ENCODE assay signal across 9 cellular contexts in the genomic region with DNA sequence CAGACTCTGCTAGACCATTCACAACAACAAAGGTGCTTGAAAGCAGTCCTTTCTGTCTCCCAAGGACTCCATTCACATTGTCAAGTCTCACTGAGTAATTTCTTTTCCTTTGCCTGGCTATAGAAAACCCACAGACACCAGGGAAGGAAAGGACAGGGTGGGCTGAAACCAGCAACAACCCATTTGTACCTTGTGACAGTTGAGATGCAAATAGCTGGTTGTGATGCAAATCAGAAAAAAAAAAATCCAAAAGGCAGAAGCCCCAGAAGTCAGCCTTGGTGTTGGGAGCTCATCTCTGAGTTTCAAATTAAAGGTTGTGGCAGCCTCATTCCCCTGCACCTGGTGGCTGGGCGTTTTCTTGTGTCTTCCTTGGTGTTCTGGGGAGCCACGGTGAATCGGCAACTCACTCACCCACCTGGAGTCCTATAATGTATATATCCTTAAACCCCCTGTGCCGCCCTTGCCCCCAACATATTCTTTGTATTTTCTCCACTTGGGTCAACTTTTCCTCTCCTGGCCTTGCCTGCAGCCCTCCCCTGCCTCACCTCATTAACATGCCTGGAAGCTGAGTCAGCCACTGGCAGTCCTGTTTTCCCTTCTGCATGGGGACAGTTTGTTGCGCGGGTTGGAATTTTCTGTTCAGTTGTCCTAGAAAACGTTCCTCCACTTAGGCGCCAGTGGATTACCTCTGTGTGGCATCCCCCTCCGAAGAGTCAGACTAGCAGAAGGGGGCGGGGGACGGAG.
DNase-seq lines count a peak whose midpoint lies in the region; ATAC-seq, FAIRE-seq and TF ChIP-seq lines count a peak whose summit lies in the region.
"Had no signal": no experiment of that assay in that cellular context is flagged by ENCODE, and none has a peak within 500 bp of the region (broad histone marks: within the 10 kb centered on the region; RNA-seq: fewer than 3 reads in every experiment).

No MANE protein-coding gene starts in this region.

- POLR2A ChIA-PET in HepG2 (lab: Yijun Ruan, JAX), result no interaction called here
- POLR2A ChIA-PET in activated CD8-positive, alpha-beta T cell treated with anti-CD3 and anti-CD28 coated beads for 36 hours (lab: Charles Lee), result no interaction called here

- CTCF ChIA-PET in HepG2 (lab: Yijun Ruan, JAX; ENCODE audit: low intra/inter-chr PET ratio, low total read pairs), result no interaction called here
- CTCF ChIA-PET in activated CD8-positive, alpha-beta T cell treated with anti-CD3 and anti-CD28 coated beads for 36 hours (lab: Charles Lee), result interaction anchor here (1.2 to 2.5 kb wide), 3 partner anchors 52 to 307 kb away, joined by 3 to 7 read pairs (median 3); partner anchors contain the start of gene VSIR

- ATAC-seq in HepG2 (peak; percentile 60), HG02571 (IDR thresholded peaks at IDR 0.05; ENCODE audit: unreplicated experiment) (no peak)
- no peak for ATAC-seq in activated CD8-positive, alpha-beta T cell treated with anti-CD3 and anti-CD28 coated beads for 36 hours

- H3K4me1 Mint-ChIP-seq in activated CD8-positive, alpha-beta T cell treated with anti-CD3 and anti-CD28 coated beads for 36 hours (ENCODE audit: low read depth), result no peaks in the 10 kb centered on the region

- DNase-seq in LHCN-M2 (ENCODE audit: low read depth) (peak; percentile 38), choroid plexus epithelial cell (ENCODE audit: low read depth) (peak; percentile 39), HepG2 (ENCODE audit: low spot score) (peak; percentile 27), urothelium cell line (ENCODE audit: low spot score) (peak; percentile 89), DMS 273 (lab: John Stamatoyannopoulos, UW; ENCODE audit: unreplicated experiment) (no peak)
- no peak for DNase-seq in activated CD8-positive, alpha-beta T cell treated with anti-CD3 and anti-CD28 coated beads for 36 hours
- DNase-seq: KG1 had no signal

- in situ Hi-C loops in HepG2 (cut with HindIII; ENCODE audit: extremely low pct_ligation_motif_present, low pct_unique_long_range_greater_than_20kb), result no loop called here

- no peaks in the 10 kb centered on the region for H3K27me3 Mint-ChIP-seq in activated CD8-positive, alpha-beta T cell treated with anti-CD3 and anti-CD28 coated beads for 36 hours

- no peak overlapping the region for H2AFZ ChIP-seq in HepG2 (ENCODE audit: low read length)

- TF ChIP-seq CTCF in choroid plexus epithelial cell (conservative IDR thresholded peaks at IDR 0.05; ENCODE audit: low read depth, low read length) (no peak), HepG2 (CRISPR knock-in tag; IDR thresholded peaks at IDR 0.05) (no peak)
- no peak for TF ChIP-seq CTCF in activated CD8-positive, alpha-beta T cell treated with anti-CD3 and anti-CD28 coated beads for 36 hours (IDR thresholded peaks at IDR 0.05)

- no peaks in the 10 kb centered on the region for H3K79me2 ChIP-seq in HepG2 (ENCODE audit: insufficient read depth, low read length)

- H3K9me3 Mint-ChIP-seq in activated CD8-positive, alpha-beta T cell treated with anti-CD3 and anti-CD28 coated beads for 36 hours, result no peaks in the 10 kb centered on the region

- H3K4me2 ChIP-seq in HepG2 (ENCODE audit: low read depth, low read length), result no peak overlapping the region

- whole genome bisulfite sequencing in HepG2 (ENCODE audit: low lambda C conversion rate), result 22% methylated on average over 10 of the region's 11 CpGs

- no peak for TF ChIP-seq RAD21 in HepG2 (CRISPR knock-in tag; IDR thresholded peaks at IDR 0.05)

- H3K27me3 ChIP-seq in HepG2 (ENCODE audit: control insufficient read depth in 1 of 2, insufficient read depth in 2 of 2, low read length in 2 of 2), result peaks cover 2 to 36% of the 10 kb centered on the region in 2 experiments; a peak in 3 of 5 replicates

- TF ChIP-seq POLR2A in HepG2 (IDR thresholded peaks at IDR 0.05; ENCODE audit: insufficient read depth in 1 of 2, low read depth in 2 of 2, low read length in 2 of 2), result no peak

- H3K4me1 ChIP-seq in HepG2 (ENCODE audit: insufficient read depth, low read length), result peaks cover 26% of the 10 kb centered on the region

- no peak overlapping the region for H3K27ac ChIP-seq in HepG2 (ENCODE audit: extremely low read length, insufficient read depth, low read length)

- no peak overlapping the region for H3K27ac Mint-ChIP-seq in activated CD8-positive, alpha-beta T cell treated with anti-CD3 and anti-CD28 coated beads for 36 hours

- intact Hi-C loops in HepG2 (cut with micrococcal nuclease; ENCODE audit: unreplicated experiment), result no loop called here
- intact Hi-C loops in activated CD8-positive, alpha-beta T cell treated with anti-CD3 and anti-CD28 coated beads for 36 hours (cut with micrococcal nuclease), result no loop called here

- no peaks in the 10 kb centered on the region for H3K36me3 ChIP-seq in HepG2 (replicated peaks in 1 of 2; ENCODE audit: control insufficient read depth in 1 of 2, insufficient read depth in 2 of 2, low read length in 2 of 2)

- no TSS peak for BruUV-seq in HepG2 (replicated peaks; lab: Mats Ljungman, UMichigan)

- no peaks in the 10 kb centered on the region for H3K36me3 Mint-ChIP-seq in activated CD8-positive, alpha-beta T cell treated with anti-CD3 and anti-CD28 coated beads for 36 hours (ENCODE audit: low read depth)

- no peak for TF ChIP-seq EP300 in HepG2 (IDR thresholded peaks at IDR 0.05; ENCODE audit: low read depth in 2 of 2, low read length in 2 of 2)
- TF ChIP-seq EP300 in HepG2 (CRISPR knock-in tag; IDR thresholded peaks at IDR 0.05; ENCODE audit: borderline replicate concordance), result no peak

- H3K4me3 Mint-ChIP-seq in activated CD8-positive, alpha-beta T cell treated with anti-CD3 and anti-CD28 coated beads for 36 hours, result no peak overlapping the region

- no peak overlapping the region for H3K4me3 ChIP-seq in choroid plexus epithelial cell (ENCODE audit: low read depth, low read length)
- H3K4me3 ChIP-seq in HepG2 (replicated peaks in 1 of 3; ENCODE audit: insufficient read depth in 1 of 3, low read depth in 2 of 3, low read length in 3 of 3), result no peak overlapping the region

- FAIRE-seq in HepG2 (lab: Jason Lieb, UNC), result no peak
- FAIRE-seq in urothelium cell line (lab: Jason Lieb, UNC), result peak; percentile 84
- FAIRE-seq: endometrium had no signal

- H3K9me3 ChIP-seq in HepG2 (ENCODE audit: low read length), result no peaks in the 10 kb centered on the region

- H4K20me1 ChIP-seq in HepG2 (ENCODE audit: insufficient read depth, low read length), result no peaks in the 10 kb centered on the region

- no peak overlapping the region for H3K9ac ChIP-seq in HepG2 (ENCODE audit: insufficient read depth, low read depth, low read length)

TF ChIP-seq in HepG2, 621 proteins besides CTCF, POLR2A, EP300 and RAD21:
- TF ChIP-seq FOSL2 (CRISPR knock-in tag; IDR thresholded peaks at IDR 0.05) (peak; percentile 88), AKNA (CRISPR knock-in tag; IDR thresholded peaks at IDR 0.05; ENCODE audit: borderline replicate concordance) (no peak), MAFK (conservative IDR thresholded peaks at IDR 0.05 in 1 of 2, IDR thresholded peaks at IDR 0.05 in 1 of 2; ENCODE audit: low read length in 2 of 2) (0 out of 4 replicates have a peak, but pooled peaks of 1 of the 2 experiments have one; percentile 2), TEAD3 (CRISPR knock-in tag; optimal IDR thresholded peaks at IDR 0.05; ENCODE audit: borderline replicate concordance) (peak; percentile 46), ZNF367 (CRISPR knock-in tag; IDR thresholded peaks at IDR 0.05; ENCODE audit: borderline replicate concordance) (no peak), ZNF709 (CRISPR knock-in tag; IDR thresholded peaks at IDR 0.05) (no peak)
TF ChIP-seq in HepG2: peak in this region for 3.

Comparison
In these comparisons a context has a peak if more than half of its experiments do, and no peak if none do; other contexts are left out.
1. DNase-seq: peak in LHCN-M2 (single experiment), choroid plexus epithelial cell (single experiment), HepG2 (single experiment) and urothelium cell line (single experiment); none in DMS 273 (single experiment) and activated CD8-positive, alpha-beta T cell treated with anti-CD3 and anti-CD28 coated beads for 36 hours (single experiment).